10 cellular contexts compared by ENCODE assay signal in genomic region chr15:90664650-90665287, GRCh38. TPM values are rescaled to one million over a fixed set of nuclear protein-coding genes. Genes with fewer than 3 reads are reported as not detected.
DNase-seq lines count a peak whose midpoint lies in the region; ATAC-seq, FAIRE-seq and TF ChIP-seq lines count a peak whose summit lies in the region.
"Had no signal": no experiment of that assay in that cellular context is flagged by ENCODE, and none has a peak within 500 bp of the region (broad histone marks: within the 10 kb centered on the region; RNA-seq: fewer than 3 reads in every experiment).

No MANE protein-coding gene starts in this region.

- DNase-seq in SIG-M5 treated with dmso at 0.1 percent for 504 hours (lab: John Stamatoyannopoulos, UW; ENCODE audit: unreplicated experiment) = peak; percentile 13
- DNase-seq in SIG-M5 (lab: John Stamatoyannopoulos, UW) = no peak
- no peak for DNase-seq in activated naive CD8-positive, alpha-beta T cell treated with anti-CD3 and anti-CD28 coated beads, Interleukin-2, amount 10 ng/mL, durations not matched to agents 7 days and 5 days
- peak; percentile 60 for DNase-seq in left ventricle myocardium inferior
- DNase-seq in small intestine = no peak
- DNase-seq in NCI-H1105 (lab: John Stamatoyannopoulos, UW) = no peak
- no peak for DNase-seq in stimulated activated CD4-positive, alpha-beta T cell treated with anti-CD3 and anti-CD28 coated beads, Interleukin-1b, Interleukin-23, amount 100 ng/mL, for 48 hours

- no peak for FAIRE-seq in small intestine (lab: Jason Lieb, UNC)
- FAIRE-seq: G401.6 had no signal

- no peaks in the 10 kb centered on the region for H3K9me3 ChIP-seq in left ventricle myocardium inferior (replicated peaks)
- no peaks in the 10 kb centered on the region for H3K9me3 ChIP-seq in small intestine (ENCODE audit: control insufficient read depth, low read depth)

- intact Hi-C loops in left ventricle myocardium inferior (cut with micrococcal nuclease) = no loop called here

- ATAC-seq in HG03159 (IDR thresholded peaks at IDR 0.05; ENCODE audit: unreplicated experiment) = peak; percentile 1
- no peak for ATAC-seq in activated naive CD8-positive, alpha-beta T cell treated with anti-CD3 and anti-CD28 coated beads, Interleukin-2, amount 10 ng/mL, durations not matched to agents 7 days and 5 days (ENCODE audit: low read depth)

- H3K36me3 ChIP-seq in left ventricle myocardium inferior (no peaks in the 10 kb centered on the region), small intestine (ENCODE audit: control insufficient read depth in 2 of 2, insufficient read depth in 2 of 2, low read length in 2 of 2) (no peaks in the 10 kb centered on the region)

- no peak for TF ChIP-seq CTCF in left ventricle myocardium inferior (IDR thresholded peaks at IDR 0.05; ENCODE audit: borderline replicate concordance)

- H3K4me1 Mint-ChIP-seq in activated naive CD8-positive, alpha-beta T cell treated with anti-CD3 and anti-CD28 coated beads, Interleukin-2, amount 10 ng/mL, durations not matched to agents 7 days and 5 days = peaks cover 50% of the 10 kb centered on the region

- H3K4me1 ChIP-seq in left ventricle myocardium inferior (peaks cover 35% of the 10 kb centered on the region), small intestine (ENCODE audit: control insufficient read depth in 2 of 2, insufficient read depth in 1 of 2, low read depth in 1 of 2, low read length in 1 of 2) (peaks cover 0 to 6% of the 10 kb centered on the region in 2 donors)

- H3K9me3 Mint-ChIP-seq in activated naive CD8-positive, alpha-beta T cell treated with anti-CD3 and anti-CD28 coated beads, Interleukin-2, amount 10 ng/mL, durations not matched to agents 7 days and 5 days = peaks cover 2% of the 10 kb centered on the region

- H3K27me3 Mint-ChIP-seq in activated naive CD8-positive, alpha-beta T cell treated with anti-CD3 and anti-CD28 coated beads, Interleukin-2, amount 10 ng/mL, durations not matched to agents 7 days and 5 days = no peaks in the 10 kb centered on the region

- H3K27ac ChIP-seq in left ventricle myocardium inferior (replicated peaks) (peak overlapping the region; percentile 90), small intestine (ENCODE audit: low read depth in 1 of 2, low read length in 1 of 2) (peak overlapping the region; percentile 83 to 93)

- peaks cover 29% of the 10 kb centered on the region for H3K36me3 Mint-ChIP-seq in activated naive CD8-positive, alpha-beta T cell treated with anti-CD3 and anti-CD28 coated beads, Interleukin-2, amount 10 ng/mL, durations not matched to agents 7 days and 5 days
- H3K36me3 Mint-ChIP-seq: brain had no signal

- H3K27ac Mint-ChIP-seq in activated naive CD8-positive, alpha-beta T cell treated with anti-CD3 and anti-CD28 coated beads, Interleukin-2, amount 10 ng/mL, durations not matched to agents 7 days and 5 days = peak overlapping the region; percentile 95

- H3K27me3 ChIP-seq in left ventricle myocardium inferior (ENCODE audit: low read depth) = no peaks in the 10 kb centered on the region
- H3K27me3 ChIP-seq in small intestine (ENCODE audit: control insufficient read depth in 2 of 2, insufficient read depth in 2 of 2, low read length in 2 of 2) = no peaks in the 10 kb centered on the region

- H3K4me3 ChIP-seq in left ventricle myocardium inferior (peak overlapping the region; percentile 86), small intestine (ENCODE audit: low read depth in 1 of 2, low read length in 2 of 2) (peak overlapping the region; percentile 72 to 88)

- POLR2A ChIA-PET in activated naive CD8-positive, alpha-beta T cell treated with anti-CD3 and anti-CD28 coated beads, Interleukin-2, amount 10 ng/mL, durations not matched to agents 7 days and 5 days (lab: Charles Lee) = interaction anchor here (0.5 to 4.9 kb wide), 12 partner anchors 8 to 198 kb away, joined by 3 to 49 read pairs (median 8); partner anchors contain the start of gene BLM

- WGBS in small intestine, 3 donors = 29 to 46% (median 43%) methylated on average over 21 to 28 of the region's 28 CpGs

- H3K4me3 Mint-ChIP-seq in activated naive CD8-positive, alpha-beta T cell treated with anti-CD3 and anti-CD28 coated beads, Interleukin-2, amount 10 ng/mL, durations not matched to agents 7 days and 5 days = peak overlapping the region; percentile 85

RNA-seq across cellular contexts. Expression of gene BLM, which starts 52.4 kb away (rescaled TPM):
- 10 to 100 TPM; 36.6 to 41.0 TPM for total RNA-seq in activated naive CD8-positive, alpha-beta T cell treated with anti-CD3 and anti-CD28 coated beads, Interleukin-2, amount 10 ng/mL, durations not matched to agents 7 days and 5 days
- total RNA-seq in left ventricle myocardium inferior = 26.2 TPM
- polyA plus RNA-seq in small intestine = 1 to 10 TPM; 1.6 to 4.7 (median 1.9) TPM

Comparison
In these comparisons a context has a peak if more than half of its experiments do, and no peak if none do; other contexts are left out.
1. DNase-seq: peak in SIG-M5 treated with dmso at 0.1 percent for 504 hours (single experiment) and left ventricle myocardium inferior (single experiment); none in SIG-M5 (single experiment), activated naive CD8-positive, alpha-beta T cell treated with anti-CD3 and anti-CD28 coated beads, Interleukin-2, amount 10 ng/mL, durations not matched to agents 7 days and 5 days (single experiment), small intestine (single experiment), NCI-H1105 (single experiment) and stimulated activated CD4-positive, alpha-beta T cell treated with anti-CD3 and anti-CD28 coated beads, Interleukin-1b, Interleukin-23, amount 100 ng/mL, for 48 hours (single experiment).